Comparison of ENCODE assay signal across 8 cellular contexts in genomic region chr10:112953075-112953501, GRCh38. TPM values are rescaled to one million over a fixed set of nuclear protein-coding genes. Genes with fewer than 3 reads are reported as not detected.
DNase-seq lines count a peak whose midpoint lies in the region; ATAC-seq lines count a peak whose summit lies in the region.

No MANE protein-coding gene starts in this region.

- H3K27me3 ChIP-seq in iPS-15b (ENCODE audit: control insufficient read depth, insufficient read depth, low read length) = no peaks in the 10 kb centered on the region

- no peak for ATAC-seq in activated naive CD8-positive, alpha-beta T cell treated with anti-CD3 and anti-CD28 coated beads, Interleukin-2, amount 10 ng/mL, durations not matched to agents 7 days and 5 days (ENCODE audit: low read depth)
- ATAC-seq in sciatic nerve = no peak
- no peak for ATAC-seq in GM18870 (IDR thresholded peaks at IDR 0.05; ENCODE audit: unreplicated experiment)
- no peak for ATAC-seq in GM21447 (IDR thresholded peaks at IDR 0.05; ENCODE audit: unreplicated experiment)
- ATAC-seq in HG02884 (IDR thresholded peaks at IDR 0.05; ENCODE audit: unreplicated experiment) = no peak

- peaks cover 2% of the 10 kb centered on the region for H3K36me3 ChIP-seq in iPS-15b (ENCODE audit: control insufficient read depth, insufficient read depth, low read length)

- no peak overlapping the region for H3K27ac Mint-ChIP-seq in activated naive CD8-positive, alpha-beta T cell treated with anti-CD3 and anti-CD28 coated beads, Interleukin-2, amount 10 ng/mL, durations not matched to agents 7 days and 5 days

- H3K27me3 Mint-ChIP-seq in activated naive CD8-positive, alpha-beta T cell treated with anti-CD3 and anti-CD28 coated beads, Interleukin-2, amount 10 ng/mL, durations not matched to agents 7 days and 5 days = peaks cover 73% of the 10 kb centered on the region

- peak overlapping the region; percentile 84 for H3K9ac ChIP-seq in iPS-15b (ENCODE audit: low read depth, low read length)

- H3K4me3 ChIP-seq in GM08714 (ENCODE audit: low read length) = peak overlapping the region; percentile 31; the same call in 1 of the 2 replicates
- H3K4me3 ChIP-seq in iPS-15b (ENCODE audit: low read depth, low read length) = peak overlapping the region; percentile 88

- no peaks in the 10 kb centered on the region for H3K9me3 ChIP-seq in iPS-15b (ENCODE audit: control insufficient read depth, insufficient read depth, low read length)

- intact Hi-C loops in sciatic nerve (cut with DNase I) = loop anchor here (10.0 kb wide), 3 partner anchors 52 to 172 kb away; no protein-coding TSS in a partner anchor

- peak overlapping the region; percentile 77 for H3K4me3 Mint-ChIP-seq in activated naive CD8-positive, alpha-beta T cell treated with anti-CD3 and anti-CD28 coated beads, Interleukin-2, amount 10 ng/mL, durations not matched to agents 7 days and 5 days

- no peaks in the 10 kb centered on the region for H3K9me3 Mint-ChIP-seq in activated naive CD8-positive, alpha-beta T cell treated with anti-CD3 and anti-CD28 coated beads, Interleukin-2, amount 10 ng/mL, durations not matched to agents 7 days and 5 days

- H3K4me1 ChIP-seq in iPS-15b (ENCODE audit: control insufficient read depth, insufficient read depth, low read length) = peaks cover 44% of the 10 kb centered on the region

- peaks cover 14% of the 10 kb centered on the region for H3K4me1 Mint-ChIP-seq in activated naive CD8-positive, alpha-beta T cell treated with anti-CD3 and anti-CD28 coated beads, Interleukin-2, amount 10 ng/mL, durations not matched to agents 7 days and 5 days

- POLR2A ChIA-PET in activated naive CD8-positive, alpha-beta T cell treated with anti-CD3 and anti-CD28 coated beads, Interleukin-2, amount 10 ng/mL, durations not matched to agents 7 days and 5 days (lab: Charles Lee) = no interaction called here

- no peak for DNase-seq in activated naive CD8-positive, alpha-beta T cell treated with anti-CD3 and anti-CD28 coated beads, Interleukin-2, amount 10 ng/mL, durations not matched to agents 7 days and 5 days
- DNase-seq in sciatic nerve (ENCODE audit: low spot score) = peak; percentile 69
- no peak for DNase-seq in NCI-H1105 treated with DMSO at 0.1 percent for 48 hours (lab: John Stamatoyannopoulos, UW)

- no peaks in the 10 kb centered on the region for H3K36me3 Mint-ChIP-seq in activated naive CD8-positive, alpha-beta T cell treated with anti-CD3 and anti-CD28 coated beads, Interleukin-2, amount 10 ng/mL, durations not matched to agents 7 days and 5 days

RNA-seq across cellular contexts. Expression of gene TCF7L2, which starts 3.0 kb away (rescaled TPM):
- 1 to 10 TPM; 1.9 to 2.2 TPM for total RNA-seq in activated naive CD8-positive, alpha-beta T cell treated with anti-CD3 and anti-CD28 coated beads, Interleukin-2, amount 10 ng/mL, durations not matched to agents 7 days and 5 days
- total RNA-seq in sciatic nerve = 53.6 TPM

Comparison
In these comparisons a context has a peak if more than half of its experiments do, and no peak if none do; other contexts are left out.
1. RNA of gene TCF7L2, which starts 3.0 kb away (total RNA-seq): 53.6 TPM in sciatic nerve (single experiment); 1.9 to 2.2 TPM in activated naive CD8-positive, alpha-beta T cell treated with anti-CD3 and anti-CD28 coated beads, Interleukin-2, amount 10 ng/mL, durations not matched to agents 7 days and 5 days; every median in the first group is over 10 times any median in the second.